10 cellular contexts compared by ENCODE assay signal in the genomic region with DNA sequence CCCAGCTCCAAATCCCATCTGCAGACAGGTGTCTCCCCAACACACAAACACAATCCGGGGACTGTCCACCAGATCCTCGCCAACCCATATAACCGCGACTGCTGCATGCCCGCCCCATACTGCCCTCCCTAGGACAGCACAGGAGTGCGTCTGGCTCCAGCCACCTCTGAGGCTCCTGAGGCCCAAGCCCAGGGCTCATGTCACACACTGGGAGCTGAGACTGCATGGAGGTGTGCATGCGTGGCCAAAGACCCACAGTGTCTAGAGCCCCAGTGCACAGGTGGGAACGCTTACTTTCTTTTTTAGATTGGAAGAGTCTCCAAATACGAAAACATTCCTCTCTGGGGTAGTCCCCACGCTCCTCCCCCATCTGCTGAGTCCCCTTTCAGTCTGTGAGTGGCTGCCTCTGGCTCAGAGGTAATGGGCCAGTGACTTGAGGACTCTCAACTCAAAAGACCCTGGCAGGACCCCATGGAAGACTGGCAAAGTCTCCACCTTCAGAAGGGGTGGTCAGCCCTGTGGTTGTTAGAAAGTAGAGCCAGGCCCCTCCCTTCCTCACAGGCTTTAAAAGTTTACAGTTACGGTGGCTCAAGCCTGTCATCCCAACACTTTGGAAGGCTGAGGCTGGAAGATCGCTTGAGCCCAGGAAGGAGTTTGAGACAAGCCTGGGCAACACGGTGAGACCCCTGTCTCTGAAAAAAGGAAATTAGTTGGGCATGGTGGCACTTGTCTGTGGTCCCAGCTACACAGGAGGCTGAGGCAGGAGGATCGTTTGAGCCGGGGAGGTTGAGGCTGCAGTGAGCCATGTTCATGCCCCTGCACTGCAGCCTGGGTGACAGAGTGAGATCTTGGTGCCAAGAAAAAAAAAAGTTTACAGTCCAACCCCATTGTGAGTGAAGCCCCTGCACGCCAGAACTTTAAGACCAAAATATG. TPM values are rescaled to one million over a fixed set of nuclear protein-coding genes. Genes with fewer than 3 reads are reported as not detected.
DNase-seq lines count a peak whose midpoint lies in the region; TF ChIP-seq lines count a peak whose summit lies in the region.
"Had no signal": no experiment of that assay in that cellular context is flagged by ENCODE, and none has a peak within 500 bp of the region (broad histone marks: within the 10 kb centered on the region; RNA-seq: fewer than 3 reads in every experiment).

No MANE protein-coding gene starts in this region.

- peak in 3 of 10 donors; percentile 19 to 47 (median 40) for DNase-seq in dorsolateral prefrontal cortex
- peak; percentile 69 for DNase-seq in osteoblast (ENCODE audit: insufficient read length, low spot score, missing footprints)
- DNase-seq in SW480 (ENCODE audit: low spot score): no peak
- DNase-seq in midbrain (lab: John Stamatoyannopoulos, UW): no peak
- no peak for DNase-seq in kidney tubule cell (ENCODE audit: low spot score)
- DNase-seq in NCI-H446 treated with DMSO at 0.1 percent for 48 hours (lab: John Stamatoyannopoulos, UW): no peak
- DNase-seq: brain microvascular endothelial cell, foreskin keratinocyte had no signal

- H3K9me3 ChIP-seq in osteoblast (ENCODE audit: low read depth, low read length): no peaks in the 10 kb centered on the region

- H3K4me1 ChIP-seq in KMS-11 (ENCODE audit: low read depth, poor library complexity, severe bottlenecking) (peaks cover 56% of the 10 kb centered on the region), osteoblast (ENCODE audit: insufficient read depth, low read length) (peaks cover 15% of the 10 kb centered on the region)

- intact Hi-C loops in dorsolateral prefrontal cortex (cut with DNase I): loop anchor here (5.0 to 10.0 kb wide), 3 partner anchors 95 to 895 kb away; a partner anchor contains a TSS

- peak overlapping the region; percentile 65 for H3K9ac ChIP-seq in KMS-11

- H2AFZ ChIP-seq in KMS-11 (ENCODE audit: low read depth): no peak overlapping the region
- no peak overlapping the region for H2AFZ ChIP-seq in osteoblast (ENCODE audit: low read length)

- H3K36me3 ChIP-seq in KMS-11 (ENCODE audit: insufficient read depth) (no peaks in the 10 kb centered on the region), osteoblast (ENCODE audit: insufficient read depth, low read length) (no peaks in the 10 kb centered on the region)
- H3K36me3 ChIP-seq: brain microvascular endothelial cell had no signal

- H3K27ac ChIP-seq in 22Rv1 (peak overlapping the region; percentile 78), KMS-11 (peak overlapping the region; percentile 85), dorsolateral prefrontal cortex (peak overlapping the region; percentile 18 to 100 (median 99)), osteoblast (ENCODE audit: low read depth, low read length) (no peak overlapping the region)
- H3K27ac ChIP-seq: brain microvascular endothelial cell, foreskin keratinocyte had no signal

- H4K20me1 ChIP-seq in KMS-11 (ENCODE audit: insufficient read depth) (no peaks in the 10 kb centered on the region), osteoblast (ENCODE audit: insufficient read depth, low read length) (peaks cover 4% of the 10 kb centered on the region)

- peaks cover 16% of the 10 kb centered on the region; the same call in 1 of the 2 replicates for H3K79me2 ChIP-seq in KMS-11 (ENCODE audit: insufficient read depth, low read depth)
- H3K79me2 ChIP-seq in osteoblast (ENCODE audit: insufficient read depth, low read length): no peaks in the 10 kb centered on the region

- peaks cover 9% of the 10 kb centered on the region; the same call in 1 of the 2 replicates for H3K27me3 ChIP-seq in KMS-11 (ENCODE audit: insufficient read depth, low read depth)
- no peaks in the 10 kb centered on the region for H3K27me3 ChIP-seq in dorsolateral prefrontal cortex
- H3K27me3 ChIP-seq in osteoblast (ENCODE audit: insufficient read depth, low read length): peaks cover 23% of the 10 kb centered on the region

- H3K4me2 ChIP-seq in KMS-11: peak overlapping the region; percentile 70
- no peak overlapping the region for H3K4me2 ChIP-seq in osteoblast (ENCODE audit: insufficient read depth, low read length)

- H3K4me3 ChIP-seq in KMS-11 (IDR thresholded peaks at IDR 0.05; ENCODE audit: insufficient read depth, low read depth, low read length) (no peak overlapping the region), dorsolateral prefrontal cortex (peak overlapping the region in 52 of 59 donors; percentile 1 to 99 (median 95)), osteoblast (ENCODE audit: insufficient read depth, low read length) (no peak overlapping the region)

- TF ChIP-seq CTCF in 22Rv1 (IDR thresholded peaks at IDR 0.05) (no peak), KMS-11 (conservative IDR thresholded peaks at IDR 0.05; ENCODE audit: low read depth, low read length) (no peak; the same call in 1 of the 2 replicates), dorsolateral prefrontal cortex (IDR thresholded peaks at IDR 0.05 in 54 of 56, conservative IDR thresholded peaks at IDR 0.05 in 2 of 56; ENCODE audit: low read depth in 1 of 56, partially characterized antibody in 56 of 56) (peak in 2 of 56 donors; percentile 12 to 28), osteoblast (IDR thresholded peaks at IDR 0.05; ENCODE audit: extremely low read depth, low read depth, low read length) (no peak)

RNA-seq across cellular contexts. Expression of a gene that starts 2.3 kb away (rescaled TPM):
- 100 to 1,000 TPM; 112 to 229 (median 170) TPM for total RNA-seq in dorsolateral prefrontal cortex
- 12.7 and 14.5 TPM in 2 replicates for total RNA-seq in osteoblast

RNA-seq across cellular contexts. Expression of a gene that starts 53.1 kb away (rescaled TPM):
- total RNA-seq in dorsolateral prefrontal cortex: 1 to 10 TPM in 4 of 120 experiments, under 1 TPM in 4, not detected in 112; 0.40 to 1.4 (median 0.89) TPM
- not detected in 2 replicates for total RNA-seq in osteoblast

Comparison
In these comparisons a context has a peak if more than half of its experiments do, and no peak if none do; other contexts are left out.
1. H3K4me3 ChIP-seq: peak in dorsolateral prefrontal cortex (52 of 59); none in KMS-11 (single experiment) and osteoblast (single experiment).